ENCODE assay signal across 17 cellular contexts in the genomic region with DNA sequence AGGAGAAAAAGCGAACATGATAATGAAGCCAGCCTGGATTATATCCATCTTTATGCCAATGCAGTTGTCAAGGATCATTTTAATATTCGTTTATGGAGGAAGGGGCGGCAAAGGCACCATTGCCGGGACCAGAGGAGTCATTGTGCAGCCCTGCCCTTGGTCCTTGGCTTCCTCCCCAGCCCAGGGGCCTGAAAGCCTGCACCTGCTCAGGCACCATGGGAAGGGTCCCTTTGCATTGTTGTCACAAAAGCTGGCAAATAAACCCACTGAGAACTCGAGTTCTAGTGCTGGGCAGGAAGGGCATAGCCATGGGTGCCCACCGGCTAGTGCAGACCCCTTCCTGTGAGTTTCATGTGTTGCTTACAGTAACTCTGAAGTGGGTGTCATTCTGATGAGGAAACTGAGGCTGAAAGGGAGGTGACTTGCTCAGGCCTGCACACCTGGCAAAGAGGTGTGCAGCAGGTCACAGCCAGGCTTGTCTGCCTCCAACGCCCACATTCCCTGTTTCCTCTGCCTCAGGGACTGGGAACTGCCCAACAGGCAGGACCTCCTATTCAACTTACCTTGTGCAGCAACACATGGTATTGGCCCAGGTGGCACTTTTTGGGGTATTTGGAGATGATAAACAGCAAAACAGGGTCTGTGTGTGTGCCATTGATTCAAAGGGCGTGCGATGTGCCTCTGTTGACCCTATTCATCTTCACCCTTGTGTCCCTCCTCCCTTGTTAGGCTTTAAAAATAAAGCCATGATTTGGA.
A peak's percentile ranks its signal among the peaks of the same experiment; 100 is the strongest.
DNase-seq lines count a peak whose midpoint lies in the region; FAIRE-seq and TF ChIP-seq lines count a peak whose summit lies in the region.
"Had no signal": no experiment of that assay in that cellular context is flagged by ENCODE, and none has a peak within 500 bp of the region (broad histone marks: within the 10 kb centered on the region; RNA-seq: fewer than 3 reads in every experiment).

No MANE protein-coding gene starts in this region.

- peaks cover 12% of the 10 kb centered on the region for H3K4me1 Mint-ChIP-seq in CD14-positive monocyte

- H2BK5ac ChIP-seq in neuronal stem cell (ENCODE audit: low read length) = peak overlapping the region; percentile 25

- H3K9ac ChIP-seq in adipocyte (ENCODE audit: low read length) (peak overlapping the region; percentile 79), neuronal stem cell (ENCODE audit: low read depth, low read length, poor library complexity) (no peak overlapping the region)

- peak overlapping the region; percentile 66 for H2BK12ac ChIP-seq in neuronal stem cell (ENCODE audit: low read length)

- H4K91ac ChIP-seq in neuronal stem cell (ENCODE audit: low read depth, low read length, poor library complexity) = no peak overlapping the region

- intact Hi-C loops in tibial artery (cut with DNase I; ENCODE audit: low total_unique reads) (loop anchor here (5.0 kb wide), 1 partner anchor 41 kb away; no protein-coding TSS in a partner anchor), CD14-positive monocyte (cut with micrococcal nuclease) (no loop called here)

- FAIRE-seq in small intestine (lab: Jason Lieb, UNC) = no peak

- peak overlapping the region; percentile 61 for H2AK5ac ChIP-seq in neuronal stem cell (ENCODE audit: low read depth, low read length)

- no peak overlapping the region for H4K8ac ChIP-seq in neuronal stem cell (ENCODE audit: low read depth, low read length)

- H3K36me3 ChIP-seq in adipocyte (ENCODE audit: control insufficient read depth, insufficient read depth, low read length, severe bottlenecking) = no peaks in the 10 kb centered on the region
- no peaks in the 10 kb centered on the region for H3K36me3 ChIP-seq in esophagus (ENCODE audit: control insufficient read depth in 2 of 2, insufficient read depth in 2 of 2, low read length in 1 of 2)
- peaks cover 0 to 2% of the 10 kb centered on the region in 2 donors for H3K36me3 ChIP-seq in neuronal stem cell (replicated peaks in 1 of 2; ENCODE audit: control insufficient read depth in 2 of 2, insufficient read depth in 2 of 2, low read length in 2 of 2)
- H3K36me3 ChIP-seq in tibial artery = no peaks in the 10 kb centered on the region
- no peaks in the 10 kb centered on the region for H3K36me3 ChIP-seq in small intestine (ENCODE audit: control insufficient read depth in 2 of 2, insufficient read depth in 2 of 2, low read length in 2 of 2)
- no peaks in the 10 kb centered on the region for H3K36me3 ChIP-seq in effector memory CD4-positive, alpha-beta T cell (ENCODE audit: control insufficient read depth, insufficient read depth, low read length)

- H3K4me3 Mint-ChIP-seq in CD14-positive monocyte = no peak overlapping the region
- H3K4me3 Mint-ChIP-seq: CD8-positive, alpha-beta T cell; T-helper 17 cell had no signal

- H3K36me3 Mint-ChIP-seq in CD14-positive monocyte = peaks cover 9 to 14% of the 10 kb centered on the region in 2 donors

- no peak overlapping the region for H3K27ac Mint-ChIP-seq in CD14-positive monocyte
- H3K27ac Mint-ChIP-seq: CD8-positive, alpha-beta T cell; T-helper 17 cell had no signal

- no peaks in the 10 kb centered on the region for H3K9me3 Mint-ChIP-seq in CD14-positive monocyte
- H3K9me3 Mint-ChIP-seq: CD8-positive, alpha-beta T cell had no signal

- DNase-seq in adipocyte (ENCODE audit: low read depth) = no peak
- no peak for DNase-seq in neuronal stem cell (ENCODE audit: low spot score)
- DNase-seq in tibial artery = no peak
- no peak for DNase-seq in small intestine
- no peak for DNase-seq in CD14-positive monocyte (ENCODE audit: low spot score)
- no peak for DNase-seq in effector memory CD4-positive, alpha-beta T cell
- DNase-seq: activated CD4-positive, alpha-beta T cell treated with anti-CD3 and anti-CD28 coated beads, Interleukin-2, amount 50 U/mL, for 1 hour; CD8-positive, alpha-beta T cell; foreskin melanocyte; GF-D8; KBM-7; MV-4-11; NCI-H187; NCI-H2227 treated with DMSO at 0.1 percent for 48 hours; T-helper 17 cell had no signal

- peak overlapping the region; percentile 75 for H3K18ac ChIP-seq in neuronal stem cell (ENCODE audit: low read length)

- H3K4me2 ChIP-seq in neuronal stem cell (ENCODE audit: insufficient read depth, low read length, poor library complexity, severe bottlenecking) = no peak overlapping the region

- H3K14ac ChIP-seq in neuronal stem cell (ENCODE audit: low read length) = peak overlapping the region; percentile 39

- H3K27me3 Mint-ChIP-seq in CD14-positive monocyte (ENCODE audit: low read depth in 3 of 3) = peaks cover 6 to 8% (median 6%) of the 10 kb centered on the region in 3 donors
- H3K27me3 Mint-ChIP-seq: T-helper 17 cell had no signal

- H3K4me1 ChIP-seq in adipocyte (ENCODE audit: control insufficient read depth, insufficient read depth, low read length) (peaks cover 64% of the 10 kb centered on the region), esophagus (ENCODE audit: control insufficient read depth in 2 of 2, insufficient read depth in 2 of 2, low read length in 1 of 2) (peaks cover 14 to 25% of the 10 kb centered on the region in 2 donors), neuronal stem cell (ENCODE audit: control insufficient read depth in 2 of 2, insufficient read depth in 1 of 2, low read depth in 1 of 2, low read length in 2 of 2) (peaks cover 34 to 51% of the 10 kb centered on the region in 2 donors), tibial artery (peaks cover 13 to 82% (median 49%) of the 10 kb centered on the region in 4 donors), small intestine (ENCODE audit: control insufficient read depth in 2 of 2, insufficient read depth in 1 of 2, low read depth in 1 of 2, low read length in 1 of 2) (no peaks in the 10 kb centered on the region)
- H3K4me1 ChIP-seq in effector memory CD4-positive, alpha-beta T cell (ENCODE audit: control insufficient read depth, insufficient read depth, low read length, poor library complexity, severe bottlenecking) = peaks cover 16% of the 10 kb centered on the region

- peak overlapping the region; percentile 24 for H2BK15ac ChIP-seq in neuronal stem cell (ENCODE audit: low read length)

- TF ChIP-seq CTCF in tibial artery (IDR thresholded peaks at IDR 0.05) = no peak
- TF ChIP-seq CTCF in CD14-positive monocyte (IDR thresholded peaks at IDR 0.05) = no peak

- H3K4me3 ChIP-seq in adipocyte (ENCODE audit: low read length) = no peak overlapping the region
- no peak overlapping the region for H3K4me3 ChIP-seq in esophagus (ENCODE audit: low read depth in 1 of 2, low read length in 2 of 2)
- H3K4me3 ChIP-seq in neuronal stem cell (ENCODE audit: low read length in 2 of 2) = no peak overlapping the region
- no peak overlapping the region for H3K4me3 ChIP-seq in tibial artery
- H3K4me3 ChIP-seq in small intestine (ENCODE audit: low read depth in 1 of 2, low read length in 2 of 2) = no peak overlapping the region
- no peak overlapping the region for H3K4me3 ChIP-seq in effector memory CD4-positive, alpha-beta T cell (ENCODE audit: insufficient read depth, low read depth, low read length, poor library complexity, severe bottlenecking)

- peak overlapping the region; percentile 26 for H3K23ac ChIP-seq in neuronal stem cell (ENCODE audit: low read depth, low read length, poor library complexity)

- no peaks in the 10 kb centered on the region for H3K9me3 ChIP-seq in adipocyte (ENCODE audit: control insufficient read depth, low read length)
- no peaks in the 10 kb centered on the region for H3K9me3 ChIP-seq in esophagus (ENCODE audit: control insufficient read depth in 2 of 2, insufficient read depth in 1 of 2, low read depth in 1 of 2, low read length in 1 of 2)
- H3K9me3 ChIP-seq in neuronal stem cell (replicated peaks in 1 of 2; ENCODE audit: control insufficient read depth in 2 of 2, insufficient read depth in 1 of 2, low read depth in 1 of 2, low read length in 2 of 2) = no peaks in the 10 kb centered on the region
- no peaks in the 10 kb centered on the region for H3K9me3 ChIP-seq in tibial artery
- no peaks in the 10 kb centered on the region for H3K9me3 ChIP-seq in small intestine (ENCODE audit: control insufficient read depth, low read depth)
- no peaks in the 10 kb centered on the region for H3K9me3 ChIP-seq in effector memory CD4-positive, alpha-beta T cell (ENCODE audit: control insufficient read depth, low read length)

- H2AFZ ChIP-seq in neuronal stem cell (ENCODE audit: low read length) = no peak overlapping the region

- WGBS in esophagus, 2 donors = 75 to 79% methylated on average over 9 of the region's 9 CpGs
- no CpG with 5 or more reads among the region's 9 CpGs for WGBS in neuronal stem cell (ENCODE audit: extremely low coverage in 2 of 2, insufficient read length in 2 of 2, insufficient replicate concordance in 1 of 2), 2 donors
- 86 to 90% (median 88%) methylated on average over 9 of the region's 9 CpGs for WGBS in small intestine, 3 donors

- H3K27ac ChIP-seq in esophagus (ENCODE audit: low read depth in 2 of 2, low read length in 1 of 2) (peak overlapping the region; percentile 37 to 40), neuronal stem cell (replicated peaks; ENCODE audit: low read length) (no peak overlapping the region), tibial artery (peak overlapping the region; percentile 78 to 80), small intestine (ENCODE audit: low read depth in 1 of 2, low read length in 1 of 2) (no peak overlapping the region)
- H3K27ac ChIP-seq in effector memory CD4-positive, alpha-beta T cell (ENCODE audit: insufficient read depth, low read length, poor library complexity, severe bottlenecking) = no peak overlapping the region
- H3K27ac ChIP-seq: epithelial cell of prostate had no signal

- H3K4ac ChIP-seq in neuronal stem cell (ENCODE audit: low read length) = no peak overlapping the region

- no peaks in the 10 kb centered on the region for H3K79me1 ChIP-seq in neuronal stem cell (ENCODE audit: low read depth, low read length)

- H2BK120ac ChIP-seq in neuronal stem cell (ENCODE audit: low read depth, low read length) = no peak overlapping the region

- H3K27me3 ChIP-seq in adipocyte (replicated peaks; ENCODE audit: control insufficient read depth, insufficient read depth, low read length) (no peaks in the 10 kb centered on the region), esophagus (ENCODE audit: control insufficient read depth in 1 of 2, insufficient read depth in 2 of 2, low read length in 2 of 2) (no peaks in the 10 kb centered on the region), neuronal stem cell (ENCODE audit: control insufficient read depth in 3 of 3, insufficient read depth in 3 of 3, low read depth in 1 of 3, low read length in 3 of 3) (peaks cover 0 to 1% (median 0%) of the 10 kb centered on the region in 3 experiments), tibial artery (no peaks in the 10 kb centered on the region), small intestine (ENCODE audit: control insufficient read depth in 2 of 2, insufficient read depth in 2 of 2, low read length in 2 of 2) (no peaks in the 10 kb centered on the region)
- no peaks in the 10 kb centered on the region for H3K27me3 ChIP-seq in effector memory CD4-positive, alpha-beta T cell (replicated peaks; ENCODE audit: control insufficient read depth, insufficient read depth, low read length, poor library complexity, severe bottlenecking)

Comparison
In these comparisons a context has a peak if more than half of its experiments do, and no peak if none do; other contexts are left out.
1. H3K27ac ChIP-seq: peak in esophagus (2 of 2) and tibial artery (2 of 2); none in neuronal stem cell (single experiment), small intestine (0 of 2) and effector memory CD4-positive, alpha-beta T cell (single experiment).